Comparison of ENCODE assay signal across 27 cellular contexts in genomic region chr1:14656384-14656937, GRCh38.
"Had no signal": no experiment of that assay in that cellular context is flagged by ENCODE, and none has a peak within 500 bp of the region (broad histone marks: within the 10 kb centered on the region; RNA-seq: fewer than 3 reads in every experiment).

No MANE protein-coding gene starts in this region.

- H3K27me3 ChIP-seq: ovary, right lobe of liver, sigmoid colon, thyroid gland, tibial nerve, upper lobe of left lung, vagina had no signal

- H3K79me2 ChIP-seq: parathyroid adenoma had no signal

- H3K36me3 Mint-ChIP-seq: natural killer cell; stimulated activated effector memory CD8-positive, alpha-beta T cell treated with anti-CD3 and anti-CD28 coated beads, Interleukin-12 subunit alpha, Interleukin-12 subunit beta, amount 100 ng/mL, for 72 hours; stimulated activated naive B cell treated with anti-CD40 and anti-IgM and Interleukin-4, amounts not matched to agents 10 μg/mL and 1 μg/mL and 100 μg/mL, for 72 hours had no signal

- DNase-seq: natural killer cell; occipital lobe; ovary; psoas muscle; right cardiac atrium; right lobe of liver; sigmoid colon; small intestine; stimulated activated CD4-positive, alpha-beta T cell treated with anti-CD3 and anti-CD28 coated beads, Interleukin-15, amount 100 ng/mL, for 24 hours; stimulated activated CD4-positive, alpha-beta T cell treated with anti-CD3 and anti-CD28 coated beads, Interleukin-2, amount 100 ng/mL, for 24 hours; stimulated activated CD4-positive, alpha-beta T cell treated with anti-CD3 and anti-CD28 coated beads, Interleukin-2, amount 100 ng/mL, for 48 hours; stimulated activated CD4-positive, alpha-beta T cell treated with anti-CD3 and anti-CD28 coated beads, Interleukin-4, amount 100 ng/mL, for 24 hours; stimulated activated naive B cell treated with anti-CD40 and anti-IgM and Interleukin-4, amounts not matched to agents 10 μg/mL and 1 μg/mL and 100 μg/mL, for 72 hours; stimulated activated naive CD4-positive, alpha-beta T cell treated with Interleukin-2 at 50 U/mL for 16 hours; stomach; thyroid gland; trophoblast cell; upper lobe of left lung had no signal

- H3K36me3 ChIP-seq: ovary, right lobe of liver, sigmoid colon, stomach, thoracic aorta, thyroid gland, tibial nerve, upper lobe of left lung, vagina had no signal

- H3K9me3 Mint-ChIP-seq: natural killer cell; nephron; neural crest cell; stimulated activated effector memory CD8-positive, alpha-beta T cell treated with anti-CD3 and anti-CD28 coated beads, Interleukin-12 subunit alpha, Interleukin-12 subunit beta, amount 100 ng/mL, for 72 hours; stimulated activated naive CD8-positive, alpha-beta T cell treated with anti-CD3 and anti-CD28 coated beads, Interleukin-15, Interleukin-2, amounts not matched to agents 100 ng/mL and 50 ng/mL, for 24 hours had no signal

- H3K4me3 Mint-ChIP-seq: natural killer cell; nephron; neural crest cell; stimulated activated effector memory CD8-positive, alpha-beta T cell treated with anti-CD3 and anti-CD28 coated beads, Interleukin-12 subunit alpha, Interleukin-12 subunit beta, amount 100 ng/mL, for 72 hours; stimulated activated naive B cell treated with anti-CD40 and anti-IgM and Interleukin-4, amounts not matched to agents 10 μg/mL and 1 μg/mL and 100 μg/mL, for 72 hours; stimulated activated naive CD8-positive, alpha-beta T cell treated with anti-CD3 and anti-CD28 coated beads, Interleukin-15, Interleukin-2, amounts not matched to agents 100 ng/mL and 50 ng/mL, for 24 hours had no signal

- H2AFZ ChIP-seq: parathyroid adenoma had no signal

- H3K9me3 ChIP-seq: ovary, psoas muscle, right lobe of liver, sigmoid colon, stomach, thoracic aorta, thyroid gland, tibial nerve, upper lobe of left lung, vagina had no signal

- H3K4me1 Mint-ChIP-seq: natural killer cell; stimulated activated effector memory CD8-positive, alpha-beta T cell treated with anti-CD3 and anti-CD28 coated beads, Interleukin-12 subunit alpha, Interleukin-12 subunit beta, amount 100 ng/mL, for 72 hours had no signal

- H3K27ac Mint-ChIP-seq: natural killer cell; stimulated activated effector memory CD8-positive, alpha-beta T cell treated with anti-CD3 and anti-CD28 coated beads, Interleukin-12 subunit alpha, Interleukin-12 subunit beta, amount 100 ng/mL, for 72 hours; stimulated activated naive B cell treated with anti-CD40 and anti-IgM and Interleukin-4, amounts not matched to agents 10 μg/mL and 1 μg/mL and 100 μg/mL, for 72 hours; stimulated activated naive CD8-positive, alpha-beta T cell treated with anti-CD3 and anti-CD28 coated beads, Interleukin-15, Interleukin-2, amounts not matched to agents 100 ng/mL and 50 ng/mL, for 24 hours had no signal

- H3K4me1 ChIP-seq: parathyroid adenoma, psoas muscle, right lobe of liver, sigmoid colon, stomach, thyroid gland, upper lobe of left lung had no signal

- H3K27ac ChIP-seq: ovary, parathyroid adenoma, psoas muscle, right lobe of liver, sigmoid colon, stomach, thoracic aorta, thyroid gland, tibial nerve, upper lobe of left lung, vagina had no signal

- H3K9ac ChIP-seq: parathyroid adenoma had no signal

- ATAC-seq: natural killer cell; psoas muscle; right cardiac atrium; right lobe of liver; stimulated activated effector memory CD8-positive, alpha-beta T cell treated with anti-CD3 and anti-CD28 coated beads, Interleukin-12 subunit alpha, Interleukin-12 subunit beta, amount 100 ng/mL, for 72 hours; stimulated activated naive B cell treated with anti-CD40 and anti-IgM and Interleukin-4, amounts not matched to agents 10 μg/mL and 1 μg/mL and 100 μg/mL, for 72 hours had no signal

- H3K4me3 ChIP-seq: ovary, psoas muscle, right lobe of liver, sigmoid colon, stomach, thoracic aorta, thyroid gland, tibial nerve, upper lobe of left lung, vagina had no signal

- FAIRE-seq: small intestine, urothelium cell line had no signal
